ENCODE assay signal across 14 cellular contexts in genomic region chr12:131351319-131352028, GRCh38.
DNase-seq lines count a peak whose midpoint lies in the region; TF ChIP-seq lines count a peak whose summit lies in the region.
"Had no signal": no experiment of that assay in that cellular context is flagged by ENCODE, and none has a peak within 500 bp of the region (broad histone marks: within the 10 kb centered on the region; RNA-seq: fewer than 3 reads in every experiment).

No MANE protein-coding gene starts in this region.

- H3K9me3 ChIP-seq in uterus: no peaks in the 10 kb centered on the region
- H3K9me3 ChIP-seq: adrenal gland, upper lobe of left lung had no signal

- H3K4me1 ChIP-seq in uterus: no peaks in the 10 kb centered on the region
- H3K4me1 ChIP-seq: upper lobe of left lung had no signal

- H3K9me3 Mint-ChIP-seq in activated naive CD8-positive, alpha-beta T cell treated with anti-CD3 and anti-CD28 coated beads for 36 hours: no peaks in the 10 kb centered on the region
- H3K9me3 Mint-ChIP-seq in glutamatergic neuron (ENCODE audit: unreplicated experiment): peaks cover 17% of the 10 kb centered on the region

- TF ChIP-seq CTCF in uterus (IDR thresholded peaks at IDR 0.05) (no peak), glutamatergic neuron (IDR thresholded peaks at IDR 0.05; ENCODE audit: partially characterized antibody, unreplicated experiment) (no peak)

- no peak for TF ChIP-seq POLR2A in uterus (IDR thresholded peaks at IDR 0.05)

- no peak overlapping the region for H3K4me3 Mint-ChIP-seq in activated naive CD8-positive, alpha-beta T cell treated with anti-CD3 and anti-CD28 coated beads for 36 hours
- no peak overlapping the region for H3K4me3 Mint-ChIP-seq in glutamatergic neuron (ENCODE audit: unreplicated experiment)
- H3K4me3 Mint-ChIP-seq: activated T-cell treated with anti-CD3 and anti-CD28 coated beads, Interleukin-2, amount 50 U/mL, for 4 hours had no signal

- no peaks in the 10 kb centered on the region for H3K36me3 ChIP-seq in uterus
- H3K36me3 ChIP-seq: adrenal gland, upper lobe of left lung had no signal

- H3K4me3 ChIP-seq in uterus: no peak overlapping the region
- H3K4me3 ChIP-seq: adrenal gland, upper lobe of left lung had no signal

- peak; percentile 37 for DNase-seq in activated effector memory CD4-positive, alpha-beta T cell treated with anti-CD3 and anti-CD28 coated beads, Interleukin-2, amount 50 U/mL, for 16 hours
- no peak for DNase-seq in activated effector memory CD4-positive, alpha-beta T cell treated with Interleukin-2 at 50 U/mL for 16 hours
- DNase-seq in M059J (ENCODE audit: low read depth) (peak; percentile 2), uterus (no peak), NCI-H1105 (lab: John Stamatoyannopoulos, UW) (no peak), glutamatergic neuron (no peak)
- DNase-seq in activated naive CD8-positive, alpha-beta T cell treated with anti-CD3 and anti-CD28 coated beads for 36 hours: peak; percentile 11
- no peak for DNase-seq in activated CD4-positive, alpha-beta T cell treated with anti-CD3 and anti-CD28 coated beads for 4 hours
- DNase-seq: activated T-cell treated with anti-CD3 and anti-CD28 coated beads, Interleukin-2, amount 50 U/mL, for 4 hours; adrenal gland; DMS 273 treated with DMSO at 0.1 percent for 48 hours; NCI-H2081 treated with DMSO at 0.1 percent for 48 hours; NCI-H69; upper lobe of left lung had no signal

- no peak overlapping the region for H3K27ac Mint-ChIP-seq in activated naive CD8-positive, alpha-beta T cell treated with anti-CD3 and anti-CD28 coated beads for 36 hours
- no peak overlapping the region for H3K27ac Mint-ChIP-seq in glutamatergic neuron (ENCODE audit: unreplicated experiment)

- H3K36me3 Mint-ChIP-seq in activated naive CD8-positive, alpha-beta T cell treated with anti-CD3 and anti-CD28 coated beads for 36 hours: no peaks in the 10 kb centered on the region
- no peaks in the 10 kb centered on the region for H3K36me3 Mint-ChIP-seq in glutamatergic neuron (ENCODE audit: unreplicated experiment)

- no peaks in the 10 kb centered on the region for H3K27me3 ChIP-seq in uterus
- H3K27me3 ChIP-seq: adrenal gland, upper lobe of left lung had no signal

- peaks cover 7% of the 10 kb centered on the region for H3K27me3 Mint-ChIP-seq in activated naive CD8-positive, alpha-beta T cell treated with anti-CD3 and anti-CD28 coated beads for 36 hours
- H3K27me3 Mint-ChIP-seq in glutamatergic neuron (ENCODE audit: unreplicated experiment): peaks cover 8% of the 10 kb centered on the region

- intact Hi-C loops in uterus (cut with DNase I; ENCODE audit: low total_unique reads): no loop called here

- H3K4me1 Mint-ChIP-seq in activated naive CD8-positive, alpha-beta T cell treated with anti-CD3 and anti-CD28 coated beads for 36 hours: peaks cover 2% of the 10 kb centered on the region
- H3K4me1 Mint-ChIP-seq in glutamatergic neuron (ENCODE audit: low read depth, unreplicated experiment): peaks cover 26% of the 10 kb centered on the region

- peak overlapping the region; percentile 1 for H3K27ac ChIP-seq in uterus
- H3K27ac ChIP-seq: adrenal gland, upper lobe of left lung had no signal

Comparison
In these comparisons a context has a peak if more than half of its experiments do, and no peak if none do; other contexts are left out.
1. DNase-seq: peak in activated effector memory CD4-positive, alpha-beta T cell treated with anti-CD3 and anti-CD28 coated beads, Interleukin-2, amount 50 U/mL, for 16 hours (single experiment), M059J (single experiment) and activated naive CD8-positive, alpha-beta T cell treated with anti-CD3 and anti-CD28 coated beads for 36 hours (single experiment); none in activated effector memory CD4-positive, alpha-beta T cell treated with Interleukin-2 at 50 U/mL for 16 hours (single experiment), uterus (0 of 2), NCI-H1105 (single experiment), glutamatergic neuron (single experiment) and activated CD4-positive, alpha-beta T cell treated with anti-CD3 and anti-CD28 coated beads for 4 hours (0 of 2).